In genomic region chr3:170797685-170798084, GRCh38 we compare ENCODE assay signal across 35 cellular contexts.
"Had no signal": no experiment of that assay in that cellular context is flagged by ENCODE, and none has a peak within 500 bp of the region (broad histone marks: within the 10 kb centered on the region; RNA-seq: fewer than 3 reads in every experiment).

No MANE protein-coding gene starts in this region.

- DNase-seq: Karpas-422, Kasumi-1, MG63, MM.1S, MV-4-11, NCI-H1048, NCI-H1092, NCI-H1092 treated with DMSO at 0.1 percent for 48 hours, NCI-H1105, NCI-H1105 treated with DMSO at 0.1 percent for 48 hours, NCI-H1417, NCI-H1417 treated with DMSO at 0.1 percent for 48 hours, NCI-H1436, NCI-H1436 treated with DMSO at 0.1 percent for 48 hours, NCI-H146, NCI-H1694, NCI-H1694 treated with DMSO at 0.1 percent for 48 hours, NCI-H187, NCI-H187 treated with DMSO at 0.1 percent for 48 hours, NCI-H1930, NCI-H2029, NCI-H2029 treated with DMSO at 0.1 percent for 48 hours, NCI-H2081, NCI-H2081 treated with DMSO at 0.1 percent for 48 hours, NCI-H2107, NCI-H2171, NCI-H2171 treated with DMSO at 0.1 percent for 48 hours, NCI-H2227 treated with DMSO at 0.1 percent for 48 hours, NCI-H226, NCI-H345, NCI-H446, NCI-H446 treated with DMSO at 0.1 percent for 48 hours, NCI-H510A, NCI-H510A treated with DMSO at 0.1 percent for 48 hours, NCI-H524 had no signal

- H3K4me3 ChIP-seq: MG63 had no signal

- H3K36me3 ChIP-seq: MG63 had no signal

- H3K27me3 ChIP-seq: MG63 had no signal
